In genomic region chr15:73231661-73232443, GRCh38 we compare ENCODE assay signal across 23 cellular contexts.
DNase-seq lines count a peak whose midpoint lies in the region; ATAC-seq and TF ChIP-seq lines count a peak whose summit lies in the region.
"Had no signal": no experiment of that assay in that cellular context is flagged by ENCODE, and none has a peak within 500 bp of the region (broad histone marks: within the 10 kb centered on the region; RNA-seq: fewer than 3 reads in every experiment).

No MANE protein-coding gene starts in this region.

- H3K9me3 ChIP-seq in GM23248 (ENCODE audit: low read depth) (no peaks in the 10 kb centered on the region), SJSA1 (replicated peaks) (no peaks in the 10 kb centered on the region)
- H3K9me3 ChIP-seq: BLaER1, tibial nerve had no signal

- H3K36me3 Mint-ChIP-seq in neural crest cell (ENCODE audit: low read depth) = peaks cover 22% of the 10 kb centered on the region
- peaks cover 0 to 5% (median 0%) of the 10 kb centered on the region in 3 donors for H3K36me3 Mint-ChIP-seq in naive thymus-derived CD8-positive, alpha-beta T cell
- H3K36me3 Mint-ChIP-seq in activated T-helper 1 cell treated with anti-CD3 and anti-CD28 coated beads, Interleukin-12 subunit alpha, Interleukin-12 subunit beta, Interleukin-2, Interleukin-4 antibody, amounts not matched to agents 30 ng/mL and 10 ng/mL and 1 ng/mL, durations not matched to agents 14 hours and 24 hours and 36 hours (ENCODE audit: low read depth) = no peaks in the 10 kb centered on the region

- H3K27ac ChIP-seq in GM23248 (peak overlapping the region; percentile 3), SJSA1 (peak overlapping the region; percentile 20; the same call in 1 of the 2 replicates)
- H3K27ac ChIP-seq: BLaER1, heart left ventricle, SK-N-MC, tibial nerve had no signal

- H3K4me2 ChIP-seq in GM23248 (ENCODE audit: unreplicated experiment) = peak overlapping the region; percentile 25
- H3K4me2 ChIP-seq: BLaER1 had no signal

- ATAC-seq in stimulated activated naive CD8-positive, alpha-beta T cell treated with anti-CD3 and anti-CD28 coated beads, Interleukin-15, amount 100 ng/mL, for 72 hours = no peak
- no peak for ATAC-seq in naive thymus-derived CD8-positive, alpha-beta T cell
- ATAC-seq: activated CD4-positive, CD25-positive, alpha-beta regulatory T cell treated with anti-CD3 and anti-CD28 coated beads, Interleukin-2, amount 50 U/mL, for 24 hours; activated T-helper 17 cell treated with anti-CD3 and anti-CD28 coated beads, Interleukin-2, amount 50 U/mL, for 72 hours; heart left ventricle had no signal

- H3K27ac Mint-ChIP-seq in neural crest cell (ENCODE audit: unreplicated experiment) = peak overlapping the region; percentile 46
- H3K27ac Mint-ChIP-seq in stimulated activated naive CD8-positive, alpha-beta T cell treated with anti-CD3 and anti-CD28 coated beads, Interleukin-15, amount 100 ng/mL, for 72 hours = no peak overlapping the region
- H3K27ac Mint-ChIP-seq in naive thymus-derived CD8-positive, alpha-beta T cell = no peak overlapping the region
- H3K27ac Mint-ChIP-seq in activated T-helper 1 cell treated with anti-CD3 and anti-CD28 coated beads, Interleukin-12 subunit alpha, Interleukin-12 subunit beta, Interleukin-2, Interleukin-4 antibody, amounts not matched to agents 30 ng/mL and 10 ng/mL and 1 ng/mL, durations not matched to agents 14 hours and 24 hours and 36 hours = no peak overlapping the region
- H3K27ac Mint-ChIP-seq: activated CD4-positive, alpha-beta memory T cell treated with anti-CD3 and anti-CD28 coated beads for 36 hours; activated naive CD4-positive, alpha-beta T cell treated with anti-CD3 and anti-CD28 coated beads, Interleukin-2, amount 50 U/mL, for 24 hours; activated T-helper 17 cell treated with anti-CD3 and anti-CD28 coated beads, Interleukin-2, amount 50 U/mL, for 72 hours; memory B cell had no signal

- DNase-seq in GM23248 (peak; percentile 61), SJSA1 (ENCODE audit: low read depth in 1 of 2, low spot score in 2 of 2) (peak in 1 of 2 experiments; percentile 81), fibroblast of mammary gland (ENCODE audit: low read depth) (peak; percentile 56), neural crest cell (ENCODE audit: low read depth, low spot score) (no peak), NCI-H2107 treated with DMSO at 0.1 percent for 48 hours (lab: John Stamatoyannopoulos, UW; ENCODE audit: unreplicated experiment) (no peak)
- DNase-seq in stimulated activated naive CD8-positive, alpha-beta T cell treated with anti-CD3 and anti-CD28 coated beads, Interleukin-15, amount 100 ng/mL, for 72 hours = no peak
- no peak for DNase-seq in naive thymus-derived CD8-positive, alpha-beta T cell
- no peak for DNase-seq in activated T-helper 1 cell treated with anti-CD3 and anti-CD28 coated beads, Interleukin-12 subunit alpha, Interleukin-12 subunit beta, Interleukin-2, Interleukin-4 antibody, amounts not matched to agents 30 ng/mL and 10 ng/mL and 1 ng/mL, durations not matched to agents 14 hours and 24 hours and 36 hours (ENCODE audit: low spot score)
- DNase-seq: ACHN; activated CD4-positive, alpha-beta memory T cell treated with anti-CD3 and anti-CD28 coated beads for 36 hours; activated CD8-positive, alpha-beta memory T cell treated with anti-CD3 and anti-CD28 coated beads, Interleukin-2, amount 50 U/mL, for 48 hours; DMS153; dorsolateral prefrontal cortex; heart left ventricle; NCI-H1436 treated with DMSO at 0.1 percent for 48 hours had no signal

- H3K9me2 ChIP-seq in GM23248 (ENCODE audit: insufficient read depth) = no peaks in the 10 kb centered on the region

- H3K4me1 ChIP-seq in GM23248 (ENCODE audit: insufficient read depth) (peaks cover 13% of the 10 kb centered on the region), SJSA1 (replicated peaks) (peaks cover 37% of the 10 kb centered on the region)
- H3K4me1 ChIP-seq: heart left ventricle, tibial nerve had no signal

- intact Hi-C loops in activated T-helper 1 cell treated with anti-CD3 and anti-CD28 coated beads, Interleukin-12 subunit alpha, Interleukin-12 subunit beta, Interleukin-2, Interleukin-4 antibody, amounts not matched to agents 30 ng/mL and 10 ng/mL and 1 ng/mL, durations not matched to agents 14 hours and 24 hours and 36 hours (cut with micrococcal nuclease) = no loop called here

- WGBS in GM23248 (ENCODE audit: low coverage in 1 of 2, low lambda C conversion rate in 2 of 2, missing lambda C conversion rate in 2 of 2), 2 experiments = 0 to 12% methylated on average over 2 of the region's 2 CpGs

- H4K20me1 ChIP-seq in GM23248 (ENCODE audit: insufficient read depth) = no peaks in the 10 kb centered on the region
- H4K20me1 ChIP-seq: BLaER1 had no signal

- H3K4me3 Mint-ChIP-seq in neural crest cell = no peak overlapping the region
- no peak overlapping the region for H3K4me3 Mint-ChIP-seq in stimulated activated naive CD8-positive, alpha-beta T cell treated with anti-CD3 and anti-CD28 coated beads, Interleukin-15, amount 100 ng/mL, for 72 hours
- H3K4me3 Mint-ChIP-seq in naive thymus-derived CD8-positive, alpha-beta T cell = no peak overlapping the region
- no peak overlapping the region for H3K4me3 Mint-ChIP-seq in activated T-helper 1 cell treated with anti-CD3 and anti-CD28 coated beads, Interleukin-12 subunit alpha, Interleukin-12 subunit beta, Interleukin-2, Interleukin-4 antibody, amounts not matched to agents 30 ng/mL and 10 ng/mL and 1 ng/mL, durations not matched to agents 14 hours and 24 hours and 36 hours
- H3K4me3 Mint-ChIP-seq: activated CD4-positive, alpha-beta memory T cell treated with anti-CD3 and anti-CD28 coated beads for 36 hours; activated naive CD4-positive, alpha-beta T cell treated with anti-CD3 and anti-CD28 coated beads, Interleukin-2, amount 50 U/mL, for 24 hours; activated T-helper 17 cell treated with anti-CD3 and anti-CD28 coated beads, Interleukin-2, amount 50 U/mL, for 72 hours; central memory CD8-positive, alpha-beta T cell; memory B cell had no signal

- H3K4me3 ChIP-seq in GM23248 (no peak overlapping the region), SJSA1 (no peak overlapping the region), fibroblast of mammary gland (ENCODE audit: control insufficient read depth, low read depth, low read length) (no peak overlapping the region)
- H3K4me3 ChIP-seq: BLaER1, dorsolateral prefrontal cortex, heart left ventricle, SK-N-MC, tibial nerve had no signal

- H3K79me2 ChIP-seq in GM23248 (ENCODE audit: insufficient read depth) = no peaks in the 10 kb centered on the region

- in situ Hi-C loops in GM23248 (cut with MboI) = no loop called here

- POLR2A ChIA-PET in naive thymus-derived CD8-positive, alpha-beta T cell (lab: Charles Lee) = no interaction called here

- peaks cover 13% of the 10 kb centered on the region; the same call in 1 of the 2 replicates for H3F3A ChIP-seq in GM23248 (ENCODE audit: insufficient read depth)

- H3K27me3 ChIP-seq in GM23248 (replicated peaks; ENCODE audit: insufficient read depth) (no peaks in the 10 kb centered on the region), SJSA1 (replicated peaks) (no peaks in the 10 kb centered on the region)
- H3K27me3 ChIP-seq: BLaER1, dorsolateral prefrontal cortex, heart left ventricle, tibial nerve had no signal

- no peaks in the 10 kb centered on the region for H3K27me3 Mint-ChIP-seq in neural crest cell (ENCODE audit: low read depth)
- H3K27me3 Mint-ChIP-seq in stimulated activated naive CD8-positive, alpha-beta T cell treated with anti-CD3 and anti-CD28 coated beads, Interleukin-15, amount 100 ng/mL, for 72 hours = peaks cover 11% of the 10 kb centered on the region
- H3K27me3 Mint-ChIP-seq in naive thymus-derived CD8-positive, alpha-beta T cell = peaks cover 0 to 4% (median 0%) of the 10 kb centered on the region in 5 donors
- H3K27me3 Mint-ChIP-seq in activated T-helper 1 cell treated with anti-CD3 and anti-CD28 coated beads, Interleukin-12 subunit alpha, Interleukin-12 subunit beta, Interleukin-2, Interleukin-4 antibody, amounts not matched to agents 30 ng/mL and 10 ng/mL and 1 ng/mL, durations not matched to agents 14 hours and 24 hours and 36 hours (ENCODE audit: insufficient read depth) = no peaks in the 10 kb centered on the region
- H3K27me3 Mint-ChIP-seq: activated CD4-positive, alpha-beta memory T cell treated with anti-CD3 and anti-CD28 coated beads for 36 hours; activated naive CD4-positive, alpha-beta T cell treated with anti-CD3 and anti-CD28 coated beads, Interleukin-2, amount 50 U/mL, for 24 hours; activated T-helper 17 cell treated with anti-CD3 and anti-CD28 coated beads, Interleukin-2, amount 50 U/mL, for 72 hours; central memory CD8-positive, alpha-beta T cell; memory B cell had no signal

- no peak overlapping the region for H2AFZ ChIP-seq in GM23248

- H3K9ac ChIP-seq in GM23248 = no peak overlapping the region
- H3K9ac ChIP-seq: BLaER1 had no signal

- TF ChIP-seq CTCF in fibroblast of mammary gland (conservative IDR thresholded peaks at IDR 0.05; ENCODE audit: control insufficient read depth, insufficient read depth, low read depth, low read length) = no peak
- no peak for TF ChIP-seq CTCF in neural crest cell (conservative IDR thresholded peaks at IDR 0.05)

- peaks cover 5% of the 10 kb centered on the region for H3K9me3 Mint-ChIP-seq in neural crest cell
- no peaks in the 10 kb centered on the region for H3K9me3 Mint-ChIP-seq in stimulated activated naive CD8-positive, alpha-beta T cell treated with anti-CD3 and anti-CD28 coated beads, Interleukin-15, amount 100 ng/mL, for 72 hours
- peaks cover 0 to 3% (median 0%) of the 10 kb centered on the region in 9 donors for H3K9me3 Mint-ChIP-seq in naive thymus-derived CD8-positive, alpha-beta T cell
- no peaks in the 10 kb centered on the region for H3K9me3 Mint-ChIP-seq in activated T-helper 1 cell treated with anti-CD3 and anti-CD28 coated beads, Interleukin-12 subunit alpha, Interleukin-12 subunit beta, Interleukin-2, Interleukin-4 antibody, amounts not matched to agents 30 ng/mL and 10 ng/mL and 1 ng/mL, durations not matched to agents 14 hours and 24 hours and 36 hours
- H3K9me3 Mint-ChIP-seq: activated T-helper 17 cell treated with anti-CD3 and anti-CD28 coated beads, Interleukin-2, amount 50 U/mL, for 72 hours; central memory CD8-positive, alpha-beta T cell had no signal

- H3K4me1 Mint-ChIP-seq in neural crest cell = peaks cover 20% of the 10 kb centered on the region
- H3K4me1 Mint-ChIP-seq in stimulated activated naive CD8-positive, alpha-beta T cell treated with anti-CD3 and anti-CD28 coated beads, Interleukin-15, amount 100 ng/mL, for 72 hours = no peaks in the 10 kb centered on the region
- no peaks in the 10 kb centered on the region for H3K4me1 Mint-ChIP-seq in naive thymus-derived CD8-positive, alpha-beta T cell
- H3K4me1 Mint-ChIP-seq in activated T-helper 1 cell treated with anti-CD3 and anti-CD28 coated beads, Interleukin-12 subunit alpha, Interleukin-12 subunit beta, Interleukin-2, Interleukin-4 antibody, amounts not matched to agents 30 ng/mL and 10 ng/mL and 1 ng/mL, durations not matched to agents 14 hours and 24 hours and 36 hours (ENCODE audit: low read depth) = no peaks in the 10 kb centered on the region
- H3K4me1 Mint-ChIP-seq: activated naive CD4-positive, alpha-beta T cell treated with anti-CD3 and anti-CD28 coated beads, Interleukin-2, amount 50 U/mL, for 24 hours; central memory CD8-positive, alpha-beta T cell; memory B cell had no signal

- H3K36me3 ChIP-seq in GM23248 (ENCODE audit: low read depth) (no peaks in the 10 kb centered on the region), SJSA1 (no peaks in the 10 kb centered on the region)

Comparison
In these comparisons a context has a peak if more than half of its experiments do, and no peak if none do; other contexts are left out.
1. DNase-seq: peak in GM23248 (single experiment) and fibroblast of mammary gland (single experiment); none in neural crest cell (single experiment), stimulated activated naive CD8-positive, alpha-beta T cell treated with anti-CD3 and anti-CD28 coated beads, Interleukin-15, amount 100 ng/mL, for 72 hours (0 of 2), NCI-H2107 treated with DMSO at 0.1 percent for 48 hours (single experiment), naive thymus-derived CD8-positive, alpha-beta T cell (0 of 10) and activated T-helper 1 cell treated with anti-CD3 and anti-CD28 coated beads, Interleukin-12 subunit alpha, Interleukin-12 subunit beta, Interleukin-2, Interleukin-4 antibody, amounts not matched to agents 30 ng/mL and 10 ng/mL and 1 ng/mL, durations not matched to agents 14 hours and 24 hours and 36 hours (single experiment).